In the genomic region with DNA sequence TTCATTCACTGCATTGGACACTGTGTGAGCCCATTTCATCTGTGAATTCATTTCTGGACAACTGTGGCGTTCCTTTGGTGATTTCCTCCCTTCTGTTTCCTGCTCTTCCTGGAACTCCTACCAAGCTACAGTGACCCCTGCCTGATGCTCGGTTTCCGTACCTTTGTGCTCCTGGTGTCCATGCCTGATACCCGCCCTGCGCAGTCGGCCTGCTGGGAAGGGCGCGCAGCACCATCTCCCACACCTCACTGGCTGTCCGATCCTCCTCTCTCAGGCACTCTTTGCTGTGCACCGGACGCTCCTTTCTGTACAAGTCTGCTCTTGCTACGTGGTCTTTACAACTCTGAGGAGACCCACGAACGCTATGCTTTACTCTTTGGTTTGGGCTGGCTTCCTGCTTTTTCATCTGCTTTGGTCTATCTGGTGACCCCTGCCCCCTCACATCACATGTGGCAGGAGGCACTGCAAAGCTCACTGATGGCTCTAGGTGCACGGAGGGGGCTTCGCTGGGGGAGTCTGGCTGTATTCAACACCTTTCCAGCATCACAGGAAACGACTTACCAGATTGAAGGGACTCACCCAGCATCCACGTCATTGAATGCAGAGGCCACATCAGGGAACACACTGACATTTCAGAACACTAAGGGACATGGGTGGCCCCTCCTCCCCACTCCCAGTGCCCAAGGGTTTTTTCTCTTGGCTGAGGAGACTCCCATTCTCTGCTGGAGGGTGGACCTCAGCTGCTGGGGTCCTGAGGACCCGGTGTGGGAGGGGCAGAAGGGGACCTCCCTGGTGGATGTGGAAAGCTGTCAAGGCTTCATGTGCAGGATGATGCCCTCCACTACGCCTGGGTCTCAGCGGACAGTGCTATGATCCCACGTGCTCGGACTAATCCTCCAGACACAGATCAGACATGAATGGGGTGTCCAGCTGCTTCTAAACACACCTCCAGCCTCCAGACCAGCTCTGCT, we compare ENCODE assay signal across 15 cellular contexts. TPM values are rescaled to one million over a fixed set of nuclear protein-coding genes. Genes with fewer than 3 reads are reported as not detected.
DNase-seq lines count a peak whose midpoint lies in the region; TF ChIP-seq lines count a peak whose summit lies in the region.
"Had no signal": no experiment of that assay in that cellular context is flagged by ENCODE, and none has a peak within 500 bp of the region (broad histone marks: within the 10 kb centered on the region; RNA-seq: fewer than 3 reads in every experiment).

No MANE protein-coding gene starts in this region.

- no peaks in the 10 kb centered on the region for H3K27me3 ChIP-seq in BLaER1 treated with 17β-estradiol and CSF1 and Interleukin-3, amounts not matched to agents 10 nM and 100 nM
- no peaks in the 10 kb centered on the region for H3K27me3 ChIP-seq in breast epithelium
- H3K27me3 ChIP-seq: MG63 had no signal

- peaks cover 92 to 97% (median 96%) of the 10 kb centered on the region in 11 experiments for H4K20me1 ChIP-seq in BLaER1 treated with 17β-estradiol and CSF1 and Interleukin-3, amounts not matched to agents 10 nM and 100 nM

- POLR2A ChIA-PET in HEK293 (lab: Yijun Ruan, JAX): no interaction called here

- peak overlapping the region; percentile 52 for H3K27ac Mint-ChIP-seq in mesothelial cell of epicardium
- H3K27ac Mint-ChIP-seq: activated naive CD4-positive, alpha-beta T cell treated with anti-CD3 and anti-CD28 coated beads for 36 hours had no signal

- H3K36me3 ChIP-seq in BLaER1 treated with 17β-estradiol and CSF1 and Interleukin-3, amounts not matched to agents 10 nM and 100 nM: 0 out of 22 replicates have a peak, but pooled peaks cover 0 to 12% (median 0%) of the 10 kb centered on the region in 11 experiments
- H3K36me3 ChIP-seq in HEK293 (ENCODE audit: control insufficient read depth in 2 of 2, insufficient read depth in 1 of 2, low read length in 2 of 2): no peaks in the 10 kb centered on the region
- no peaks in the 10 kb centered on the region for H3K36me3 ChIP-seq in breast epithelium
- H3K36me3 ChIP-seq: MG63 had no signal

- peaks cover 66 to 94% (median 90%) of the 10 kb centered on the region in 10 experiments for H3K4me1 ChIP-seq in BLaER1 treated with 17β-estradiol and CSF1 and Interleukin-3, amounts not matched to agents 10 nM and 100 nM
- no peaks in the 10 kb centered on the region for H3K4me1 ChIP-seq in HEK293 (ENCODE audit: control insufficient read depth, insufficient read depth, low read length)
- H3K4me1 ChIP-seq in breast epithelium: peaks cover 8 to 11% of the 10 kb centered on the region in 2 donors

- H3K4me3 Mint-ChIP-seq in mesothelial cell of epicardium: no peak overlapping the region
- H3K4me3 Mint-ChIP-seq: activated naive CD4-positive, alpha-beta T cell treated with anti-CD3 and anti-CD28 coated beads for 36 hours had no signal

- TF ChIP-seq CTCF in HEK293 (tag by site-specific recombination; IDR thresholded peaks at IDR 0.05) (no peak), mesothelial cell of epicardium (IDR thresholded peaks at IDR 0.05; ENCODE audit: unreplicated experiment) (no peak), breast epithelium (IDR thresholded peaks at IDR 0.05) (no peak)

- TF ChIP-seq POLR2A in breast epithelium (IDR thresholded peaks at IDR 0.05): no peak

- CTCF ChIA-PET in HEK293 (lab: Yijun Ruan, JAX): interaction anchor here (0.8 to 1.9 kb wide), 4 partner anchors 14 to 314 kb away, joined by 3 to 10 read pairs (median 4); no protein-coding TSS in a partner anchor

- peak overlapping the region in 4 of 11 experiments; percentile 9 to 45 (median 32); a peak in 6 of 22 replicates for H3K27ac ChIP-seq in BLaER1 treated with 17β-estradiol and CSF1 and Interleukin-3, amounts not matched to agents 10 nM and 100 nM
- H3K27ac ChIP-seq in HEK293 (ENCODE audit: extremely low read depth, low read depth, low read length): no peak overlapping the region
- H3K27ac ChIP-seq in breast epithelium: peak overlapping the region in 1 of 2 donors; percentile 25

- peak overlapping the region in 9 of 11 experiments; percentile 3 to 61 (median 16); a peak in 7 of 22 replicates for H3K9ac ChIP-seq in BLaER1 treated with 17β-estradiol and CSF1 and Interleukin-3, amounts not matched to agents 10 nM and 100 nM

- intact Hi-C loops in breast epithelium (cut with DNase I; ENCODE audit: low total_unique reads): loop anchor here (10.0 kb wide), 1 partner anchor 309 kb away; no protein-coding TSS in a partner anchor

- no peak overlapping the region for H3K4me3 ChIP-seq in BLaER1 treated with 17β-estradiol and CSF1 and Interleukin-3, amounts not matched to agents 10 nM and 100 nM
- H3K4me3 ChIP-seq in HEK293 (ENCODE audit: low read depth, low read length) (no peak overlapping the region), breast epithelium (no peak overlapping the region)
- H3K4me3 ChIP-seq: MG63 had no signal

- H3K4me1 Mint-ChIP-seq in mesothelial cell of epicardium: peaks cover 11% of the 10 kb centered on the region

- H3K36me3 Mint-ChIP-seq in mesothelial cell of epicardium: no peaks in the 10 kb centered on the region

- DNase-seq in dermis blood vessel endothelial cell (peak; percentile 64), mesothelial cell of epicardium (ENCODE audit: low spot score in 2 of 2, unreplicated experiment in 2 of 2) (no peak), kidney glomerular epithelial cell (lab: John Stamatoyannopoulos, UW) (no peak), DMS153 (lab: John Stamatoyannopoulos, UW) (no peak), SW480 (ENCODE audit: low spot score) (no peak), breast epithelium (ENCODE audit: low spot score in 2 of 2) (no peak)
- DNase-seq: activated CD4-positive, alpha-beta T cell treated with anti-CD3 and anti-CD28 coated beads for 4 hours; activated naive CD4-positive, alpha-beta T cell treated with anti-CD3 and anti-CD28 coated beads for 36 hours; MG63; NCI-H1694 treated with DMSO at 0.1 percent for 48 hours; NCI-H345; SHP77 treated with DMSO at 0.1 percent for 48 hours; stimulated activated CD4-positive, alpha-beta T cell treated with anti-CD3 and anti-CD28 coated beads, Interleukin-2, amount 100 ng/mL, for 48 hours had no signal

- no peaks in the 10 kb centered on the region for H3K9me3 Mint-ChIP-seq in mesothelial cell of epicardium
- H3K9me3 Mint-ChIP-seq: activated naive CD4-positive, alpha-beta T cell treated with anti-CD3 and anti-CD28 coated beads for 36 hours had no signal

- H3K9me3 ChIP-seq in BLaER1 treated with 17β-estradiol and CSF1 and Interleukin-3, amounts not matched to agents 10 nM and 100 nM (replicated peaks in 1 of 11): no peaks in the 10 kb centered on the region
- H3K9me3 ChIP-seq in HEK293 (ENCODE audit: control insufficient read depth, insufficient read depth, low read depth, low read length) (no peaks in the 10 kb centered on the region), breast epithelium (no peaks in the 10 kb centered on the region)
- H3K9me3 ChIP-seq: MG63 had no signal

- no peaks in the 10 kb centered on the region for H3K27me3 Mint-ChIP-seq in mesothelial cell of epicardium (ENCODE audit: low read depth)

- peak overlapping the region; percentile 19 to 94 (median 67); a peak in 21 of 22 replicates for H3K4me2 ChIP-seq in BLaER1 treated with 17β-estradiol and CSF1 and Interleukin-3, amounts not matched to agents 10 nM and 100 nM

TF ChIP-seq in HEK293, 187 proteins besides CTCF, POLR2A, EP300 and RAD21:
- peak; percentile 35; the same call in 1 of the 2 replicates for TF ChIP-seq KLF8 (tag by site-specific recombination; IDR thresholded peaks at IDR 0.05)
- TF ChIP-seq GLIS1 (tag by site-specific recombination; IDR thresholded peaks at IDR 0.05): peak; percentile 64; the same call in 1 of the 2 replicates
- TF ChIP-seq WT1 (tag by site-specific recombination; IDR thresholded peaks at IDR 0.05): no peak

RNA-seq across cellular contexts. Expression of gene MOB2, which starts 27.0 kb away (rescaled TPM):
- 44.6 and 47.0 TPM in 2 replicates for total RNA-seq in dermis blood vessel endothelial cell
- total RNA-seq in mesothelial cell of epicardium: 27.6 to 31.3 TPM (median 28.1 TPM) in 3 replicates
- total RNA-seq in breast epithelium: 10 to 100 TPM; 36.4 to 46.1 (median 37.9) TPM

RNA-seq across cellular contexts. Expression of gene DUSP8, which starts 58.5 kb away (rescaled TPM):
- total RNA-seq in dermis blood vessel endothelial cell (0.37 and 1.2 TPM in 2 replicates), mesothelial cell of epicardium (7.8 to 9.1 TPM (median 8.9 TPM) in 3 replicates), breast epithelium (1 to 10 TPM in 2 of 3 donors, under 1 TPM in 1; 0.80 to 2.9 (median 1.6) TPM)
